ENCODE assay signal across 8 cellular contexts in the genomic region with DNA sequence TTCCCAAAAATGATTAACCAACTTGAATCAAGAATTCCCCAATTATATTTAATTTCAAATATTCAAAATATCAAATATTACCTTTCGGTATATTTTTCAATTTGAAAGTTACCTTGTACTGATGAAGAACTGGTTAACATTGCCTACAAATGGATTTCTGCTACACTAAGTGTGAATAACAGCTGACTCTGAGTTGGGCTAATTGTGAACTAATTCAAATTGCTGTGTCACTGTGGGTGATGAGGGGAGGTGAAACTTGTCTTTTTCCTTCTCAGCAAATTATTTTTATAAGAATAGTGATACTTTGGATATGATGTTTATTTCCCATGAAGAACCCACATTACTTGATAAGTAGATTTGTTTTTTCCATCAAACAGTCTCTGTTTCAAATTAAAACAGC.
"Had no signal": no experiment of that assay in that cellular context is flagged by ENCODE, and none has a peak within 500 bp of the region (broad histone marks: within the 10 kb centered on the region; RNA-seq: fewer than 3 reads in every experiment).

No MANE protein-coding gene starts in this region.

- H3K9ac ChIP-seq: KMS-11 had no signal

- ATAC-seq: HepG2 had no signal

- H3K4me3 Mint-ChIP-seq: IgD-negative memory B cell had no signal

- H3K36me3 Mint-ChIP-seq: IgD-negative memory B cell had no signal

- H3K4me1 Mint-ChIP-seq: IgD-negative memory B cell had no signal

- DNase-seq: IMR-90, KBM-7, KG1 had no signal

- FAIRE-seq: HepG2, HTR-8/SVneo had no signal

- H3K27ac ChIP-seq: HL-60, KMS-11 had no signal

- H3K4me2 ChIP-seq: KMS-11 had no signal

- H3K27ac Mint-ChIP-seq: IgD-negative memory B cell had no signal
